Comparison of ENCODE assay signal across 21 cellular contexts in the genomic region with DNA sequence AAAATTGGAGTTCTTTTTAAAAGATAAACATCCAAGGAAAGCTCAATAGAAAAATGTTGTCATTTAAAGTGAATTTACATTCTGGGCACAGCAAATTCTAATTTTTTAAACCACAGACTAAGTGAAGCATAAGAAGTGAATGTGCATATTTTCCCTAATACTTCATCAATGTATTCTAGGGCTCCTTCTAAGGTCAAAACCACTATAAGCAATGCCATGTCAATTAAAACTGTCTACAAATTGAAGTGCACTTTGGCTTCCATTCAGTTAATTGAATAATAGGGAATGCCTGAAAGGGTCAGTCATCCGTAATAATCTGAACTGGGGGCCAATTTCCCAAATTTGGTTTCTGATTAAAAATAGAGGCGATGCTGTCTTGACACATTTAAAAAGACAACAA.
"Had no signal": no experiment of that assay in that cellular context is flagged by ENCODE, and none has a peak within 500 bp of the region (broad histone marks: within the 10 kb centered on the region; RNA-seq: fewer than 3 reads in every experiment).

No MANE protein-coding gene starts in this region.

- H3K27ac ChIP-seq: adrenal gland, ascending aorta, cardiac muscle cell, left lung, neural progenitor cell, testis, vagina had no signal

- H3K27me3 ChIP-seq: adrenal gland, ascending aorta, cardiac muscle cell, left lung, neural progenitor cell, testis, vagina had no signal

- H3K4me1 ChIP-seq: adrenal gland, ascending aorta, left lung, testis, vagina had no signal

- H3K36me3 Mint-ChIP-seq: activated naive CD4-positive, alpha-beta T cell treated with anti-CD3 and anti-CD28 coated beads, Interleukin-2, amount 50 U/mL, for 72 hours; naive thymus-derived CD4-positive, alpha-beta T cell; neural progenitor cell; type B pancreatic cell had no signal

- H3K9me3 ChIP-seq: adrenal gland, ascending aorta, left lung, testis, vagina had no signal

- H3K9ac ChIP-seq: neural progenitor cell had no signal

- H3K36me3 ChIP-seq: adrenal gland, ascending aorta, cardiac muscle cell, left lung, neural progenitor cell, vagina had no signal

- H3K9me3 Mint-ChIP-seq: neural progenitor cell, type B pancreatic cell had no signal

- H3K27ac Mint-ChIP-seq: activated naive CD4-positive, alpha-beta T cell treated with anti-CD3 and anti-CD28 coated beads, Interleukin-2, amount 50 U/mL, for 72 hours; dendritic cell treated with granulocyte-macrophage colony-stimulating factor and Interleukin-4, amounts not matched to agents 40 ng/mL and 50 ng/mL, for 4 days; neural progenitor cell; type B pancreatic cell had no signal

- DNase-seq: activated CD4-positive, alpha-beta T cell treated with anti-CD3 and anti-CD28 coated beads for 1 hour; activated CD4-positive, alpha-beta T cell treated with anti-CD3 and anti-CD28 coated beads, Interleukin-2, amount 50 U/mL, for 1 hour; activated gamma-delta T cell treated with Interleukin-2 at 50 U/mL for 16 hours; activated T-cell treated with anti-CD3 and anti-CD28 coated beads, Interleukin-2, amount 50 U/mL, for 1 hour; adrenal gland; effector CD8-positive, alpha-beta T cell; foreskin melanocyte; kidney glomerular epithelial cell; left lung; naive thymus-derived CD4-positive, alpha-beta T cell; stimulated activated CD4-positive, alpha-beta T cell treated with anti-CD3 and anti-CD28 coated beads, Interleukin-2, amount 100 ng/mL, for 48 hours; stimulated activated naive CD4-positive, alpha-beta T cell; testis had no signal

- H3K4me3 Mint-ChIP-seq: dendritic cell treated with granulocyte-macrophage colony-stimulating factor and Interleukin-4, amounts not matched to agents 40 ng/mL and 50 ng/mL, for 4 days; naive thymus-derived CD4-positive, alpha-beta T cell; neural progenitor cell; type B pancreatic cell had no signal

- H3K27me3 Mint-ChIP-seq: dendritic cell treated with granulocyte-macrophage colony-stimulating factor and Interleukin-4, amounts not matched to agents 40 ng/mL and 50 ng/mL, for 4 days; naive thymus-derived CD4-positive, alpha-beta T cell; type B pancreatic cell had no signal

- H3K4me3 ChIP-seq: adrenal gland, ascending aorta, cardiac muscle cell, left lung, lung, neural progenitor cell, testis, vagina had no signal
